12 cellular contexts compared by ENCODE assay signal in the genomic region with DNA sequence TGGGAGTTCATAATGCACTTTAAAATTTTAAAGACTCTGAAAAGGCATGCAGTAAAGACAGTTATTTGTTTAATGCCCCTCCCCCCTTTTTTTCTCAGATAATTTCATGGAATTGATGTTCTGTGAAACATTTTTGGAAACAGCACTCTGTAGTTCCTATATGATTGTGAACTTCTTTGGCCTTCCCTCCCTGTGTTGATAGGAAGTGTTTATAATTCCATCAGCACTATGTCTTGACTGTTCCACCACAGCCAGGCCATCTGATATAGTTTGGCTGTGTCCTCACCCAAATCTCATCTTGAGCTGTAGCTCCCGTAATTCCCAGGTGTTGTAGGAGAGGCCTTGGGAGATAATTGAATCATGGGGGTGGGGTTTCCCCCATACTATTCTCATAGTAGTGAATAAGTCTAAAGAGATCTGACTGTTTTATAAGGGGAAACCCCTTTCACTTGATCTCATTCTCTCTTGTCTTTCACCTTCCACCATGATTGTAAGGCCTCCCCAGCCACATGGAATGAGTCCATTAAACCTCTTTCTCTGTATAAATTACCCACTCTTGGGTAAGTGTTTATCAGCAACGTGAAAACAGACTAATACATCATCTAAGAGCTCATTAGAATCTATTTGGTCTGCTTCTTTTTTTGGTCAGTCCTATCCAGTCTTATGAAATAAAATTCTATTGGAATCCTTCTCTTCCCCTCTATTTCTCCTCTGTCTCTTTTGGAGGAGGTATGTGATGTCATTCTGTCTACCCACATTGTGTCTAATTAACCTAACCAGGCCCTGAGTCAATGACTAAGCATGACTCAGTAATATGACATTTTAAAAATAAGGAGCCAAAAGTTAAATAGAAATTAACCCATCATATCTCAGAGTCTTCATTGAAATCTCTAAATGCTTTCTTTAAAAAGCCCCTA. TPM values are rescaled to one million over a fixed set of nuclear protein-coding genes. Genes with fewer than 3 reads are reported as not detected.
DNase-seq lines count a peak whose midpoint lies in the region; ATAC-seq and TF ChIP-seq lines count a peak whose summit lies in the region.
"Had no signal": no experiment of that assay in that cellular context is flagged by ENCODE, and none has a peak within 500 bp of the region (broad histone marks: within the 10 kb centered on the region; RNA-seq: fewer than 3 reads in every experiment).

No MANE protein-coding gene starts in this region.

- H3K27ac Mint-ChIP-seq in stimulated activated effector memory CD8-positive, alpha-beta T cell treated with anti-CD3 and anti-CD28 coated beads, Interleukin-12 subunit alpha, Interleukin-12 subunit beta, amount 100 ng/mL, for 72 hours, result no peak overlapping the region

- ATAC-seq in PC-3 (peak; percentile 73), HG02759 (IDR thresholded peaks at IDR 0.05; ENCODE audit: unreplicated experiment) (no peak)
- peak; percentile 78 for ATAC-seq in stimulated activated effector memory CD8-positive, alpha-beta T cell treated with anti-CD3 and anti-CD28 coated beads, Interleukin-12 subunit alpha, Interleukin-12 subunit beta, amount 100 ng/mL, for 72 hours

- no peaks in the 10 kb centered on the region for H4K20me1 ChIP-seq in PC-3 (ENCODE audit: low read length)

- H3K4me1 ChIP-seq in PC-3 (ENCODE audit: insufficient read depth, low read length), result peaks cover 15% of the 10 kb centered on the region
- H3K4me1 ChIP-seq in right atrium auricular region, result no peaks in the 10 kb centered on the region

- no TSS peak for BruUV-seq in PC-3 (replicated peaks; lab: Mats Ljungman, UMichigan)

- intact Hi-C loops in PC-3 (cut with micrococcal nuclease), result no loop called here

- H3K9me2 ChIP-seq in PC-3 (replicated peaks; ENCODE audit: low read length), result no peaks in the 10 kb centered on the region

- no peak overlapping the region for H3K9ac ChIP-seq in PC-3 (ENCODE audit: low read length)

- no peak overlapping the region for H3K27ac ChIP-seq in PC-3 (ENCODE audit: low read length)
- peak overlapping the region; percentile 9 for H3K27ac ChIP-seq in epithelial cell of prostate
- H3K27ac ChIP-seq in right atrium auricular region, result no peak overlapping the region
- H3K27ac ChIP-seq: C4-2B had no signal

- H3K4me3 ChIP-seq in PC-3 (ENCODE audit: low read length) (no peak overlapping the region), right atrium auricular region (no peak overlapping the region)

- H3K27me3 ChIP-seq in PC-3 (ENCODE audit: low read length) (peaks cover 12% of the 10 kb centered on the region), right atrium auricular region (no peaks in the 10 kb centered on the region)

- H3K9me3 Mint-ChIP-seq in stimulated activated effector memory CD8-positive, alpha-beta T cell treated with anti-CD3 and anti-CD28 coated beads, Interleukin-12 subunit alpha, Interleukin-12 subunit beta, amount 100 ng/mL, for 72 hours, result peaks cover 4% of the 10 kb centered on the region

- no peaks in the 10 kb centered on the region for H3K36me3 Mint-ChIP-seq in stimulated activated effector memory CD8-positive, alpha-beta T cell treated with anti-CD3 and anti-CD28 coated beads, Interleukin-12 subunit alpha, Interleukin-12 subunit beta, amount 100 ng/mL, for 72 hours

- no peaks in the 10 kb centered on the region for H3K79me2 ChIP-seq in PC-3 (ENCODE audit: low read length)

- DNase-seq in activated T-cell treated with anti-CD3 and anti-CD28 coated beads for 24 hours (ENCODE audit: low read depth) (peak; percentile 4), PC-3 (peak; percentile 78), epithelial cell of prostate (ENCODE audit: low read depth, low spot score) (peak; percentile 26), right atrium auricular region (ENCODE audit: low spot score) (no peak), NCI-H510A treated with DMSO at 0.1 percent for 48 hours (lab: John Stamatoyannopoulos, UW) (no peak)
- no peak for DNase-seq in activated T-cell treated with anti-CD3 and anti-CD28 coated beads, Interleukin-2, amount 50 U/mL, for 48 hours
- no peak for DNase-seq in stimulated activated effector memory CD8-positive, alpha-beta T cell treated with anti-CD3 and anti-CD28 coated beads, Interleukin-12 subunit alpha, Interleukin-12 subunit beta, amount 100 ng/mL, for 72 hours (ENCODE audit: low spot score in 2 of 2)
- DNase-seq: glutamatergic neuron, small intestine had no signal

- no peaks in the 10 kb centered on the region for H3F3A ChIP-seq in PC-3 (ENCODE audit: low read length, unreplicated experiment)

- CTCF ChIA-PET in PC-3 (lab: Charles Lee), result no interaction called here

- H3K9me3 ChIP-seq in PC-3 (ENCODE audit: low read length), result no peaks in the 10 kb centered on the region
- H3K9me3 ChIP-seq in right atrium auricular region, result no peaks in the 10 kb centered on the region

- TF ChIP-seq CTCF in PC-3 (conservative IDR thresholded peaks at IDR 0.05; ENCODE audit: low read depth, low read length), result no peak
- no peak for TF ChIP-seq CTCF in right atrium auricular region (IDR thresholded peaks at IDR 0.05)

- H3K4me2 ChIP-seq in PC-3 (ENCODE audit: low read length), result 0 out of 2 replicates have a peak overlapping the region, but pooled peaks have one; percentile 2

- H3K36me3 ChIP-seq in PC-3 (ENCODE audit: low read depth, low read length) (no peaks in the 10 kb centered on the region), right atrium auricular region (no peaks in the 10 kb centered on the region)

- H3K4me3 Mint-ChIP-seq in stimulated activated effector memory CD8-positive, alpha-beta T cell treated with anti-CD3 and anti-CD28 coated beads, Interleukin-12 subunit alpha, Interleukin-12 subunit beta, amount 100 ng/mL, for 72 hours, result no peak overlapping the region

- H3K4me1 Mint-ChIP-seq in stimulated activated effector memory CD8-positive, alpha-beta T cell treated with anti-CD3 and anti-CD28 coated beads, Interleukin-12 subunit alpha, Interleukin-12 subunit beta, amount 100 ng/mL, for 72 hours, result peaks cover 12% of the 10 kb centered on the region

- H2AFZ ChIP-seq in PC-3 (ENCODE audit: low read length), result no peak overlapping the region

- POLR2A ChIA-PET in PC-3 (lab: Charles Lee; ENCODE audit: unreplicated experiment), result no interaction called here

RNA-seq across cellular contexts. Expression of a gene that starts 8.9 kb away (rescaled TPM):
- not detected in 2 replicates for total RNA-seq in PC-3 (2014; rRNA removed)
- total RNA-seq in right atrium auricular region, result not detected
- total RNA-seq: mononuclear cell had no signal

RNA-seq across cellular contexts. Expression of a gene that starts 38.2 kb away (rescaled TPM):
- total RNA-seq in PC-3 (2014; rRNA removed), result 1.3 and 5.2 TPM in 2 replicates
- total RNA-seq in right atrium auricular region, result 10 to 100 TPM in 1 of 2 donors, 1 to 10 TPM in 1; 8.9 to 17.7 TPM

Comparison
In these comparisons a context has a peak if more than half of its experiments do, and no peak if none do; other contexts are left out.
1. DNase-seq: peak in activated T-cell treated with anti-CD3 and anti-CD28 coated beads for 24 hours (single experiment), PC-3 (single experiment) and epithelial cell of prostate (single experiment); none in activated T-cell treated with anti-CD3 and anti-CD28 coated beads, Interleukin-2, amount 50 U/mL, for 48 hours (0 of 2), stimulated activated effector memory CD8-positive, alpha-beta T cell treated with anti-CD3 and anti-CD28 coated beads, Interleukin-12 subunit alpha, Interleukin-12 subunit beta, amount 100 ng/mL, for 72 hours (0 of 2), right atrium auricular region (single experiment) and NCI-H510A treated with DMSO at 0.1 percent for 48 hours (single experiment).